In the genomic region with DNA sequence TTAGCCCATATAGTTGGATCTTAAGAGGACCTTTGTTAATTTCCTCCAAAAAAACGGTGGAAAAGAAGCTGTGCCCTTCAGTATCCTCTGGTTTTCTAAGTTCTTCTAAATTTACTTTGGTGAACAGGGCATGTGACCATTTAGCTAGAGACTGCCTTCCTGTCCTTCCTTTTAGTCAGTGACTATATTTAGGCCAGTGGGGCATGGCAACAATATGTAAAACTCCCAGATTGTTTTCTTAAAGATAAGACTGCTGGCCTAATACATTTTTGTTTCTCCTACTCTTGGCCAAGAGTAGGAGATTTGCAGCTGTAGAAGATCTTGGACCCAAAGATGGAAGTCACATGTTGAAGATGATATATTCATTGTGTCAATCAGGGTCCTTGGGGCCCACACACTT, we compare ENCODE assay signal across 13 cellular contexts.
"Had no signal": no experiment of that assay in that cellular context is flagged by ENCODE, and none has a peak within 500 bp of the region (broad histone marks: within the 10 kb centered on the region; RNA-seq: fewer than 3 reads in every experiment).

No MANE protein-coding gene starts in this region.

- H3K27ac ChIP-seq: gastrocnemius medialis, heart right ventricle, parathyroid adenoma, tibial nerve had no signal

- H3K4me1 ChIP-seq: gastrocnemius medialis, parathyroid adenoma had no signal

- H3K27me3 ChIP-seq: gastrocnemius medialis, heart right ventricle, tibial nerve had no signal

- DNase-seq: activated CD4-positive, alpha-beta T cell treated with anti-CD3 and anti-CD28 coated beads for 1 hour; activated CD4-positive, alpha-beta T cell treated with anti-CD3 and anti-CD28 coated beads, Interleukin-2, amount 50 U/mL, for 48 hours; activated effector memory CD4-positive, alpha-beta T cell treated with anti-CD3 and anti-CD28 coated beads, Interleukin-2, amount 50 U/mL, for 16 hours; activated T-cell treated with anti-CD3 and anti-CD28 coated beads, Interleukin-2, amount 50 U/mL, for 4 hours; amygdala; gastrocnemius medialis; heart right ventricle; left ventricle myocardium superior; T1000 had no signal

- H3K4me3 ChIP-seq: gastrocnemius medialis, heart right ventricle, tibial nerve had no signal

- H3K36me3 ChIP-seq: gastrocnemius medialis, heart right ventricle, tibial nerve had no signal

- ATAC-seq: activated naive CD4-positive, alpha-beta T cell treated with anti-CD3 and anti-CD28 coated beads, Interleukin-2, amount 50 U/mL, for 72 hours; activated T-cell treated with anti-CD3 and anti-CD28 coated beads, Interleukin-2, amount 50 U/mL, for 4 hours; esophagus mucosa; gastrocnemius medialis; left ventricle myocardium superior had no signal

- H3K9me3 ChIP-seq: gastrocnemius medialis had no signal
